In genomic region chr16:30698816-30699614, GRCh38 we compare ENCODE assay signal across 1 cellular context.
TF ChIP-seq lines count a peak whose summit lies in the region.

Gene SRCAP (plus strand): TSS chr16:30699171. CDS start chr16:30700825, 1,654 bp downstream.

TF ChIP-seq in HEK293, 187 proteins besides CTCF, POLR2A, EP300 and RAD21 (continued from another document and continues in another):
- TF ChIP-seq INSM2 (tag by site-specific recombination; IDR thresholded peaks at IDR 0.05) (0 out of 2 replicates have a peak, but pooled peaks have one; percentile 66), ZNF596 (tag by site-specific recombination; IDR thresholded peaks at IDR 0.05) (0 out of 2 replicates have a peak, but pooled peaks have one; percentile 0), ZNF76 (tag by site-specific recombination; IDR thresholded peaks at IDR 0.05; ENCODE audit: borderline replicate concordance, low read depth) (no peak), MEIS1 (CRISPR knock-in tag; IDR thresholded peaks at IDR 0.05; ENCODE audit: borderline replicate concordance) (no peak), ZNF335 (tag by site-specific recombination; conservative IDR thresholded peaks at IDR 0.05) (peak; percentile 89), ZBTB8A (tag by site-specific recombination; IDR thresholded peaks at IDR 0.05) (peak; percentile 46), REPIN1 (tag by site-specific recombination; IDR thresholded peaks at IDR 0.05; ENCODE audit: low read depth) (peak; percentile 84; the same call in 1 of the 2 replicates), ZNF792 (tag by site-specific recombination; IDR thresholded peaks at IDR 0.05) (peak; percentile 44; the same call in 1 of the 2 replicates), EGR2 (tag by site-specific recombination; IDR thresholded peaks at IDR 0.05; ENCODE audit: low read depth) (peak; percentile 94), ZNF501 (tag by site-specific recombination; IDR thresholded peaks at IDR 0.05) (0 out of 2 replicates have a peak, but pooled peaks have one; percentile 6), ZIC2 (tag by site-specific recombination; IDR thresholded peaks at IDR 0.05) (peak; percentile 42; the same call in 1 of the 2 replicates), ZNF654 (tag by site-specific recombination; IDR thresholded peaks at IDR 0.05; ENCODE audit: low read depth) (no peak), MYNN (tag by site-specific recombination; IDR thresholded peaks at IDR 0.05; ENCODE audit: borderline replicate concordance) (no peak), BCL11B (tag by site-specific recombination; IDR thresholded peaks at IDR 0.05; ENCODE audit: low read depth) (peak; percentile 100), ZNF24 (tag by site-specific recombination; IDR thresholded peaks at IDR 0.05) (peak; percentile 6), ZFP3 (tag by site-specific recombination; IDR thresholded peaks at IDR 0.05; ENCODE audit: low read depth) (no peak), ZNF692 (tag by site-specific recombination; IDR thresholded peaks at IDR 0.05) (peak; percentile 19), KLF1 (tag by site-specific recombination; IDR thresholded peaks at IDR 0.05) (peak; percentile 56), SP3 (tag by site-specific recombination; IDR thresholded peaks at IDR 0.05) (peak; percentile 90), GFI1B (tag by site-specific recombination; IDR thresholded peaks at IDR 0.05) (peak; percentile 77), ZNF157 (tag by site-specific recombination; IDR thresholded peaks at IDR 0.05) (no peak), KLF8 (tag by site-specific recombination; IDR thresholded peaks at IDR 0.05) (peak; percentile 84), WT1 (tag by site-specific recombination; IDR thresholded peaks at IDR 0.05) (peak; percentile 16; the same call in 1 of the 2 replicates), KLF9 (tag by site-specific recombination; IDR thresholded peaks at IDR 0.05; ENCODE audit: low read depth) (peak; percentile 89), ZNF391 (tag by site-specific recombination; IDR thresholded peaks at IDR 0.05; ENCODE audit: borderline replicate concordance, low read depth) (peak; percentile 86; the same call in 1 of the 2 replicates), HIC1 (tag by site-specific recombination; IDR thresholded peaks at IDR 0.05) (peak; percentile 97; the same call in 1 of the 2 replicates), IKZF3 (tag by site-specific recombination; IDR thresholded peaks at IDR 0.05) (peak; percentile 97), GLIS1 (tag by site-specific recombination; IDR thresholded peaks at IDR 0.05) (peak; percentile 57), MZF1 (tag by site-specific recombination; IDR thresholded peaks at IDR 0.05; ENCODE audit: borderline replicate concordance) (0 out of 2 replicates have a peak, but pooled peaks have one; percentile 11), OVOL3 (tag by site-specific recombination; IDR thresholded peaks at IDR 0.05) (0 out of 2 replicates have a peak, but pooled peaks have one; percentile 71), PBX3 (CRISPR knock-in tag; IDR thresholded peaks at IDR 0.05) (no peak)
- TF ChIP-seq, protein P1, sequence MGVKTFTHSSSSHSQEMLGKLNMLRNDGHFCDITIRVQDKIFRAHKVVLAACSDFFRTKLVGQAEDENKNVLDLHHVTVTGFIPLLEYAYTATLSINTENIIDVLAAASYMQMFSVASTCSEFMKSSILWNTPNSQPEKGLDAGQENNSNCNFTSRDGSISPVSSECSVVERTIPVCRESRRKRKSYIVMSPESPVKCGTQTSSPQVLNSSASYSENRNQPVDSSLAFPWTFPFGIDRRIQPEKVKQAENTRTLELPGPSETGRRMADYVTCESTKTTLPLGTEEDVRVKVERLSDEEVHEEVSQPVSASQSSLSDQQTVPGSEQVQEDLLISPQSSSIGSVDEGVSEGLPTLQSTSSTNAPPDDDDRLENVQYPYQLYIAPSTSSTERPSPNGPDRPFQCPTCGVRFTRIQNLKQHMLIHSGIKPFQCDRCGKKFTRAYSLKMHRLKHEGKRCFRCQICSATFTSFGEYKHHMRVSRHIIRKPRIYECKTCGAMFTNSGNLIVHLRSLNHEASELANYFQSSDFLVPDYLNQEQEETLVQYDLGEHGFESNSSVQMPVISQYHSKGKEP (tag by site-specific recombination; IDR thresholded peaks at IDR 0.05): no peak
- TF ChIP-seq, protein P2, sequence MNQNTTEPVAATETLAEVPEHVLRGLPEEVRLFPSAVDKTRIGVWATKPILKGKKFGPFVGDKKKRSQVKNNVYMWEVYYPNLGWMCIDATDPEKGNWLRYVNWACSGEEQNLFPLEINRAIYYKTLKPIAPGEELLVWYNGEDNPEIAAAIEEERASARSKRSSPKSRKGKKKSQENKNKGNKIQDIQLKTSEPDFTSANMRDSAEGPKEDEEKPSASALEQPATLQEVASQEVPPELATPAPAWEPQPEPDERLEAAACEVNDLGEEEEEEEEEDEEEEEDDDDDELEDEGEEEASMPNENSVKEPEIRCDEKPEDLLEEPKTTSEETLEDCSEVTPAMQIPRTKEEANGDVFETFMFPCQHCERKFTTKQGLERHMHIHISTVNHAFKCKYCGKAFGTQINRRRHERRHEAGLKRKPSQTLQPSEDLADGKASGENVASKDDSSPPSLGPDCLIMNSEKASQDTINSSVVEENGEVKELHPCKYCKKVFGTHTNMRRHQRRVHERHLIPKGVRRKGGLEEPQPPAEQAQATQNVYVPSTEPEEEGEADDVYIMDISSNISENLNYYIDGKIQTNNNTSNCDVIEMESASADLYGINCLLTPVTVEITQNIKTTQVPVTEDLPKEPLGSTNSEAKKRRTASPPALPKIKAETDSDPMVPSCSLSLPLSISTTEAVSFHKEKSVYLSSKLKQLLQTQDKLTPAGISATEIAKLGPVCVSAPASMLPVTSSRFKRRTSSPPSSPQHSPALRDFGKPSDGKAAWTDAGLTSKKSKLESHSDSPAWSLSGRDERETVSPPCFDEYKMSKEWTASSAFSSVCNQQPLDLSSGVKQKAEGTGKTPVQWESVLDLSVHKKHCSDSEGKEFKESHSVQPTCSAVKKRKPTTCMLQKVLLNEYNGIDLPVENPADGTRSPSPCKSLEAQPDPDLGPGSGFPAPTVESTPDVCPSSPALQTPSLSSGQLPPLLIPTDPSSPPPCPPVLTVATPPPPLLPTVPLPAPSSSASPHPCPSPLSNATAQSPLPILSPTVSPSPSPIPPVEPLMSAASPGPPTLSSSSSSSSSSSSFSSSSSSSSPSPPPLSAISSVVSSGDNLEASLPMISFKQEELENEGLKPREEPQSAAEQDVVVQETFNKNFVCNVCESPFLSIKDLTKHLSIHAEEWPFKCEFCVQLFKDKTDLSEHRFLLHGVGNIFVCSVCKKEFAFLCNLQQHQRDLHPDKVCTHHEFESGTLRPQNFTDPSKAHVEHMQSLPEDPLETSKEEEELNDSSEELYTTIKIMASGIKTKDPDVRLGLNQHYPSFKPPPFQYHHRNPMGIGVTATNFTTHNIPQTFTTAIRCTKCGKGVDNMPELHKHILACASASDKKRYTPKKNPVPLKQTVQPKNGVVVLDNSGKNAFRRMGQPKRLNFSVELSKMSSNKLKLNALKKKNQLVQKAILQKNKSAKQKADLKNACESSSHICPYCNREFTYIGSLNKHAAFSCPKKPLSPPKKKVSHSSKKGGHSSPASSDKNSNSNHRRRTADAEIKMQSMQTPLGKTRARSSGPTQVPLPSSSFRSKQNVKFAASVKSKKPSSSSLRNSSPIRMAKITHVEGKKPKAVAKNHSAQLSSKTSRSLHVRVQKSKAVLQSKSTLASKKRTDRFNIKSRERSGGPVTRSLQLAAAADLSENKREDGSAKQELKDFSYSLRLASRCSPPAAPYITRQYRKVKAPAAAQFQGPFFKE (tag by site-specific recombination; IDR thresholded peaks at IDR 0.05; ENCODE audit: borderline replicate concordance): no peak
- TF ChIP-seq, protein P3, sequence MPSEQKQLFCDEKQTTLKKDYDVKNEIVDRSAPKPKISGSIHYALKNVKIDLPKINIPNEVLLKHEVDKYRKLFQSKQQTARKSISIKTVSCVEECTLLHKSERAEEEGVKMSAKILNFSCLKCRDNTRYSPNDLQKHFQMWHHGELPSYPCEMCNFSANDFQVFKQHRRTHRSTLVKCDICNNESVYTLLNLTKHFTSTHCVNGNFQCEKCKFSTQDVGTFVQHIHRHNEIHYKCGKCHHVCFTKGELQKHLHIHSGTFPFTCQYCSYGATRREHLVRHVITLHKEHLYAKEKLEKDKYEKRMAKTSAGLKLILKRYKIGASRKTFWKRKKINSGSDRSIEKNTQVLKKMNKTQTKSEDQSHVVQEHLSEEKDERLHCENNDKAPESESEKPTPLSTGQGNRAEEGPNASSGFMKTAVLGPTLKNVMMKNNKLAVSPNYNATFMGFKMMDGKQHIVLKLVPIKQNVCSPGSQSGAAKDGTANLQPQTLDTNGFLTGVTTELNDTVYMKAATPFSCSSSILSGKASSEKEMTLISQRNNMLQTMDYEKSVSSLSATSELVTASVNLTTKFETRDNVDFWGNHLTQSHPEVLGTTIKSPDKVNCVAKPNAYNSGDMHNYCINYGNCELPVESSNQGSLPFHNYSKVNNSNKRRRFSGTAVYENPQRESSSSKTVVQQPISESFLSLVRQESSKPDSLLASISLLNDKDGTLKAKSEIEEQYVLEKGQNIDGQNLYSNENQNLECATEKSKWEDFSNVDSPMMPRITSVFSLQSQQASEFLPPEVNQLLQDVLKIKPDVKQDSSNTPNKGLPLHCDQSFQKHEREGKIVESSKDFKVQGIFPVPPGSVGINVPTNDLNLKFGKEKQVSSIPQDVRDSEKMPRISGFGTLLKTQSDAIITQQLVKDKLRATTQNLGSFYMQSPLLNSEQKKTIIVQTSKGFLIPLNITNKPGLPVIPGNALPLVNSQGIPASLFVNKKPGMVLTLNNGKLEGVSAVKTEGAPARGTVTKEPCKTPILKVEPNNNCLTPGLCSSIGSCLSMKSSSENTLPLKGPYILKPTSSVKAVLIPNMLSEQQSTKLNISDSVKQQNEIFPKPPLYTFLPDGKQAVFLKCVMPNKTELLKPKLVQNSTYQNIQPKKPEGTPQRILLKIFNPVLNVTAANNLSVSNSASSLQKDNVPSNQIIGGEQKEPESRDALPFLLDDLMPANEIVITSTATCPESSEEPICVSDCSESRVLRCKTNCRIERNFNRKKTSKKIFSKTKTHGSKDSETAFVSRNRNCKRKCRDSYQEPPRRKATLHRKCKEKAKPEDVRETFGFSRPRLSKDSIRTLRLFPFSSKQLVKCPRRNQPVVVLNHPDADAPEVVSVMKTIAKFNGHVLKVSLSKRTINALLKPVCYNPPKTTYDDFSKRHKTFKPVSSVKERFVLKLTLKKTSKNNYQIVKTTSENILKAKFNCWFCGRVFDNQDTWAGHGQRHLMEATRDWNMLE (tag by site-specific recombination; conservative IDR thresholded peaks at IDR 0.05; ENCODE audit: low read depth): peak; percentile 93
- TF ChIP-seq, protein P4, sequence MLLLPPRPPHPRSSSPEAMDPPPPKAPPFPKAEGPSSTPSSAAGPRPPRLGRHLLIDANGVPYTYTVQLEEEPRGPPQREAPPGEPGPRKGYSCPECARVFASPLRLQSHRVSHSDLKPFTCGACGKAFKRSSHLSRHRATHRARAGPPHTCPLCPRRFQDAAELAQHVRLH (tag by site-specific recombination; IDR thresholded peaks at IDR 0.05): peak; percentile 87
- TF ChIP-seq, protein P5, sequence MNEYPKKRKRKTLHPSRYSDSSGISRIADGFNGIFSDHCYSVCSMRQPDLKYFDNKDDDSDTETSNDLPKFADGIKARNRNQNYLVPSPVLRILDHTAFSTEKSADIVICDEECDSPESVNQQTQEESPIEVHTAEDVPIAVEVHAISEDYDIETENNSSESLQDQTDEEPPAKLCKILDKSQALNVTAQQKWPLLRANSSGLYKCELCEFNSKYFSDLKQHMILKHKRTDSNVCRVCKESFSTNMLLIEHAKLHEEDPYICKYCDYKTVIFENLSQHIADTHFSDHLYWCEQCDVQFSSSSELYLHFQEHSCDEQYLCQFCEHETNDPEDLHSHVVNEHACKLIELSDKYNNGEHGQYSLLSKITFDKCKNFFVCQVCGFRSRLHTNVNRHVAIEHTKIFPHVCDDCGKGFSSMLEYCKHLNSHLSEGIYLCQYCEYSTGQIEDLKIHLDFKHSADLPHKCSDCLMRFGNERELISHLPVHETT (tag by site-specific recombination; IDR thresholded peaks at IDR 0.05): peak; percentile 50; the same call in 1 of the 2 replicates
